19 cellular contexts compared by ENCODE assay signal in genomic region chr10:45997994-45998763, GRCh38. TPM values are rescaled to one million over a fixed set of nuclear protein-coding genes. Genes with fewer than 3 reads are reported as not detected.
A peak's percentile ranks its signal among the peaks of the same experiment; 100 is the strongest.
DNase-seq lines count a peak whose midpoint lies in the region; ATAC-seq and TF ChIP-seq lines count a peak whose summit lies in the region.
"Had no signal": no experiment of that assay in that cellular context is flagged by ENCODE, and none has a peak within 500 bp of the region (broad histone marks: within the 10 kb centered on the region; RNA-seq: fewer than 3 reads in every experiment).

No MANE protein-coding gene starts in this region.

- H3K27me3 Mint-ChIP-seq in activated T-cell treated with anti-CD3 and anti-CD28 coated beads, Interleukin-2, amount 50 U/mL, for 24 hours = no peaks in the 10 kb centered on the region
- H3K27me3 Mint-ChIP-seq in WTC11 (ENCODE audit: low read depth) = no peaks in the 10 kb centered on the region

- POLR2A ChIA-PET in WTC11 (lab: Charles Lee) = interaction anchor here (0.6 kb wide), 1 partner anchor 361 kb away, joined by 6 read pairs; no protein-coding TSS in a partner anchor

- H3K4me1 ChIP-seq in subcutaneous abdominal adipose tissue (ENCODE audit: control insufficient read depth in 5 of 5, insufficient read depth in 5 of 5, low read length in 5 of 5) = no peaks in the 10 kb centered on the region
- H3K4me1 ChIP-seq: BLaER1 had no signal

- H3K27ac ChIP-seq in subcutaneous abdominal adipose tissue (ENCODE audit: low read depth, low read length) = peak overlapping the region; percentile 1
- H3K27ac ChIP-seq: BLaER1 had no signal

- peaks cover 79% of the 10 kb centered on the region for H3K36me3 Mint-ChIP-seq in activated T-cell treated with anti-CD3 and anti-CD28 coated beads, Interleukin-2, amount 50 U/mL, for 24 hours (ENCODE audit: low read depth)
- peaks cover 67% of the 10 kb centered on the region for H3K36me3 Mint-ChIP-seq in WTC11

- TF ChIP-seq CTCF in WTC11 (IDR thresholded peaks at IDR 0.05) = no peak

- H3K9me3 Mint-ChIP-seq in activated T-cell treated with anti-CD3 and anti-CD28 coated beads, Interleukin-2, amount 50 U/mL, for 24 hours = no peaks in the 10 kb centered on the region
- peaks cover 12% of the 10 kb centered on the region for H3K9me3 Mint-ChIP-seq in WTC11

- no peaks in the 10 kb centered on the region for H3K27me3 ChIP-seq in subcutaneous abdominal adipose tissue (ENCODE audit: control insufficient read depth in 5 of 5, insufficient read depth in 4 of 5, low read length in 5 of 5)
- H3K27me3 ChIP-seq: BLaER1 had no signal

- H3K9ac ChIP-seq in subcutaneous abdominal adipose tissue (ENCODE audit: low read length in 5 of 5) = no peak overlapping the region
- H3K9ac ChIP-seq: BLaER1 had no signal

- DNase-seq in activated T-cell treated with anti-CD3 and anti-CD28 coated beads, Interleukin-2, amount 50 U/mL, for 24 hours = no peak
- no peak for DNase-seq in activated T-cell treated with anti-CD3 and anti-CD28 coated beads, Interleukin-2, amount 50 U/mL, for 48 hours
- DNase-seq in WTC11 (ENCODE audit: low spot score) (no peak), left lobe of liver (ENCODE audit: low spot score) (no peak), NCI-H526 (lab: John Stamatoyannopoulos, UW) (no peak), CD1c-positive myeloid dendritic cell (ENCODE audit: extremely low spot score) (no peak)
- DNase-seq: 8988T, DMS153, EL, Kasumi-1, NCI-H2029 treated with DMSO at 0.1 percent for 48 hours, NCI-H2227 treated with DMSO at 0.1 percent for 48 hours, NCI-H526 treated with DMSO at 0.1 percent for 48 hours, RPMI8226 had no signal

- H3K9me3 ChIP-seq in subcutaneous abdominal adipose tissue (ENCODE audit: control insufficient read depth in 5 of 5, low read length in 5 of 5) = no peaks in the 10 kb centered on the region

- no peaks in the 10 kb centered on the region for H3K4me1 Mint-ChIP-seq in activated T-cell treated with anti-CD3 and anti-CD28 coated beads, Interleukin-2, amount 50 U/mL, for 24 hours (ENCODE audit: low read depth)
- H3K4me1 Mint-ChIP-seq in WTC11 = peaks cover 26% of the 10 kb centered on the region

- CTCF ChIA-PET in WTC11 (lab: Charles Lee) = no interaction called here

- ATAC-seq in WTC11 (peak; percentile 58), left lobe of liver (peak; percentile 72), GM21381 (IDR thresholded peaks at IDR 0.05; ENCODE audit: unreplicated experiment) (no peak)
- ATAC-seq: HCT116 had no signal

- H3K4me3 Mint-ChIP-seq in activated T-cell treated with anti-CD3 and anti-CD28 coated beads, Interleukin-2, amount 50 U/mL, for 24 hours = no peak overlapping the region
- no peak overlapping the region for H3K4me3 Mint-ChIP-seq in WTC11

- H3K4me3 ChIP-seq in subcutaneous abdominal adipose tissue (ENCODE audit: low read depth in 1 of 5, low read length in 5 of 5) = no peak overlapping the region
- H3K4me3 ChIP-seq: BLaER1 had no signal

- peaks cover 12 to 47% (median 23%) of the 10 kb centered on the region in 5 donors for H3K36me3 ChIP-seq in subcutaneous abdominal adipose tissue (ENCODE audit: control insufficient read depth in 5 of 5, insufficient read depth in 5 of 5, low read length in 5 of 5)

- H3K27ac Mint-ChIP-seq in activated T-cell treated with anti-CD3 and anti-CD28 coated beads, Interleukin-2, amount 50 U/mL, for 24 hours = peak overlapping the region; percentile 66
- peak overlapping the region; percentile 87 for H3K27ac Mint-ChIP-seq in WTC11

TF ChIP-seq in WTC11, 78 proteins besides CTCF, POLR2A, EP300 and RAD21 (continues in another document):
- no peak for TF ChIP-seq ZNF671 (CRISPR knock-in tag; IDR thresholded peaks at IDR 0.05)
- no peak for TF ChIP-seq ZNF416 (CRISPR knock-in tag; IDR thresholded peaks at IDR 0.05)
- TF ChIP-seq TP53 (CRISPR knock-in tag; IDR thresholded peaks at IDR 0.05) = no peak
- no peak for TF ChIP-seq CBFB (CRISPR knock-in tag; IDR thresholded peaks at IDR 0.05; ENCODE audit: low read depth)
- TF ChIP-seq AFF4 (CRISPR knock-in tag; IDR thresholded peaks at IDR 0.05; ENCODE audit: borderline replicate concordance) = no peak
- TF ChIP-seq SP1 (CRISPR knock-in tag; conservative IDR thresholded peaks at IDR 0.05) = no peak
- TF ChIP-seq MXD4 (CRISPR knock-in tag; IDR thresholded peaks at IDR 0.05; ENCODE audit: borderline replicate concordance) = no peak
- TF ChIP-seq AR (CRISPR knock-in tag; IDR thresholded peaks at IDR 0.05) = no peak
- TF ChIP-seq SOX15 (CRISPR knock-in tag; IDR thresholded peaks at IDR 0.05) = no peak
- TF ChIP-seq ZBTB21 (CRISPR knock-in tag; IDR thresholded peaks at IDR 0.05; ENCODE audit: borderline replicate concordance) = no peak
- no peak for TF ChIP-seq EMX1 (CRISPR knock-in tag; IDR thresholded peaks at IDR 0.05)
- no peak for TF ChIP-seq ZNF396 (CRISPR knock-in tag; IDR thresholded peaks at IDR 0.05; ENCODE audit: borderline replicate concordance)
- no peak for TF ChIP-seq ZNF281 (CRISPR knock-in tag; IDR thresholded peaks at IDR 0.05)

RNA-seq across cellular contexts. Expression of gene TIMM23, which starts 25.9 kb away (rescaled TPM):
- total RNA-seq in WTC11 (2021) = 84.8 to 99.0 TPM (median 86.8 TPM) in 3 replicates
- 28.4 TPM for total RNA-seq in left lobe of liver

RNA-seq across cellular contexts. Expression of gene NCOA4, which starts 32.2 kb away (rescaled TPM):
- 64.6 to 69.4 TPM (median 64.7 TPM) in 3 replicates for total RNA-seq in WTC11 (2021)
- total RNA-seq in left lobe of liver = 192 TPM

RNA-seq across cellular contexts. Expression of gene MSMB, which starts 47.9 kb away (rescaled TPM):
- total RNA-seq in WTC11 (2021) (not detected in 3 replicates), left lobe of liver (not detected)
- total RNA-seq: OCI-LY7 had no signal
